2 cellular contexts compared by ENCODE assay signal in the genomic region with DNA sequence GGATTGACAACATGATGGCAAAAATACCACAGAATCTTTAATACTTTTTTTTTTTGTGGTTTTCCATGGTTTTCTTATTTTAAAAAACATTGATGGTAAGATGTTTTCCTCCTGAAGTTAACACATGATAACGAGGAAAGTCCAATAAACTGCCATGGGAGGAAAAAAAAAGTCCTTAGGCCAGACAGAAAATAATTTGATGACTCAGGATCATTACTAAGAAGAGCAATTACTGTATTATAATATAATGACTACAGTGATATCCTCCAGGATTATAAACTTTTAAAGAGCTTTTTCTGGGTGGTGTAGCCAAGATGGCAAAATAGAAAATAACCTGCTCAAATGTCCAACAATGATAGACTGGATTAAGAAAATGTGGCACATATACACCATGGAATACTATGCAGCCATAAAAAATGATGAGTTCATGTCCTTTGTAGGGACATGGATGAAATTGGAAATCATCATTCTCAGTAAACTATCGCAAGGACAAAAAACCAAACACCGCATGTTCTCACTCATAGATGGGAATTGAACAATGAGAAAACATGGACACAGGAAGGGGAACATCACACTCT.
A peak's percentile ranks its signal among the peaks of the same experiment; 100 is the strongest.
TF ChIP-seq lines count a peak whose summit lies in the region.

No MANE protein-coding gene starts in this region.

TF ChIP-seq in IMR-90, 13 proteins besides CTCF, POLR2A, EP300 and RAD21:
- TF ChIP-seq MAFK (IDR thresholded peaks at IDR 0.05; ENCODE audit: low read depth, low read length) = 0 out of 2 replicates have a peak, but pooled peaks have one; percentile 28

TF ChIP-seq in K562, 482 proteins besides CTCF, POLR2A, EP300 and RAD21:
- TF ChIP-seq, protein P1, sequence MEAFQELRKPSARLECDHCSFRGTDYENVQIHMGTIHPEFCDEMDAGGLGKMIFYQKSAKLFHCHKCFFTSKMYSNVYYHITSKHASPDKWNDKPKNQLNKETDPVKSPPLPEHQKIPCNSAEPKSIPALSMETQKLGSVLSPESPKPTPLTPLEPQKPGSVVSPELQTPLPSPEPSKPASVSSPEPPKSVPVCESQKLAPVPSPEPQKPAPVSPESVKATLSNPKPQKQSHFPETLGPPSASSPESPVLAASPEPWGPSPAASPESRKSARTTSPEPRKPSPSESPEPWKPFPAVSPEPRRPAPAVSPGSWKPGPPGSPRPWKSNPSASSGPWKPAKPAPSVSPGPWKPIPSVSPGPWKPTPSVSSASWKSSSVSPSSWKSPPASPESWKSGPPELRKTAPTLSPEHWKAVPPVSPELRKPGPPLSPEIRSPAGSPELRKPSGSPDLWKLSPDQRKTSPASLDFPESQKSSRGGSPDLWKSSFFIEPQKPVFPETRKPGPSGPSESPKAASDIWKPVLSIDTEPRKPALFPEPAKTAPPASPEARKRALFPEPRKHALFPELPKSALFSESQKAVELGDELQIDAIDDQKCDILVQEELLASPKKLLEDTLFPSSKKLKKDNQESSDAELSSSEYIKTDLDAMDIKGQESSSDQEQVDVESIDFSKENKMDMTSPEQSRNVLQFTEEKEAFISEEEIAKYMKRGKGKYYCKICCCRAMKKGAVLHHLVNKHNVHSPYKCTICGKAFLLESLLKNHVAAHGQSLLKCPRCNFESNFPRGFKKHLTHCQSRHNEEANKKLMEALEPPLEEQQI (IDR thresholded peaks at IDR 0.05) = peak; percentile 35; the same call in 1 of the 2 replicates
- 0 out of 2 replicates have a peak, but pooled peaks have one; percentile 22 for TF ChIP-seq MAFG (tag; conservative IDR thresholded peaks at IDR 0.05)
- peak in 1 of 2 experiments; percentile 50; a peak in 1 of 4 replicates for TF ChIP-seq KDM1A (IDR thresholded peaks at IDR 0.05)
- peak; percentile 53 for TF ChIP-seq ZNF146 (CRISPR knock-in tag; IDR thresholded peaks at IDR 0.05; ENCODE audit: unreplicated experiment)
- peak; percentile 81 for TF ChIP-seq ZNF316 (IDR thresholded peaks at IDR 0.05)
- peak; percentile 57 for TF ChIP-seq C11orf30 (IDR thresholded peaks at IDR 0.05; ENCODE audit: low read depth)
- peak; percentile 79 for TF ChIP-seq BCOR (IDR thresholded peaks at IDR 0.05)
- TF ChIP-seq ADNP (tag; IDR thresholded peaks at IDR 0.05) = peak; percentile 76; the same call in 1 of the 2 replicates
